Comparison of ENCODE assay signal across 1 cellular context in genomic region chr3:14142567-14143270, GRCh38.
TF ChIP-seq lines count a peak whose summit lies in the region.

No MANE protein-coding gene starts in this region.

TF ChIP-seq in WTC11, 78 proteins besides CTCF, POLR2A, EP300 and RAD21 (continued from another document):
- no peak for TF ChIP-seq ZNF532 (CRISPR knock-in tag; IDR thresholded peaks at IDR 0.05; ENCODE audit: borderline replicate concordance)
- TF ChIP-seq PRDM15 (CRISPR knock-in tag; IDR thresholded peaks at IDR 0.05): no peak
- TF ChIP-seq NR2C2 (CRISPR knock-in tag; IDR thresholded peaks at IDR 0.05): no peak
- TF ChIP-seq FOXP4 (CRISPR knock-in tag; IDR thresholded peaks at IDR 0.05): no peak
- no peak for TF ChIP-seq ARID4B (CRISPR knock-in tag; IDR thresholded peaks at IDR 0.05; ENCODE audit: borderline replicate concordance)
- TF ChIP-seq GRHL2 (CRISPR knock-in tag; IDR thresholded peaks at IDR 0.05; ENCODE audit: insufficient replicate concordance, severe bottlenecking): no peak
- no peak for TF ChIP-seq FOXJ3 (CRISPR knock-in tag; IDR thresholded peaks at IDR 0.05; ENCODE audit: borderline replicate concordance)
- no peak for TF ChIP-seq NR1H2 (CRISPR knock-in tag; IDR thresholded peaks at IDR 0.05)
